Comparison of ENCODE assay signal across 10 cellular contexts in genomic region chr1:227072991-227073390, GRCh38.
DNase-seq lines count a peak whose midpoint lies in the region; ATAC-seq and TF ChIP-seq lines count a peak whose summit lies in the region.
"Had no signal": no experiment of that assay in that cellular context is flagged by ENCODE, and none has a peak within 500 bp of the region (broad histone marks: within the 10 kb centered on the region; RNA-seq: fewer than 3 reads in every experiment).

No MANE protein-coding gene starts in this region.

- peak overlapping the region; percentile 43; the same call in 1 of the 2 replicates for H3K27ac Mint-ChIP-seq in GM23338
- H3K27ac Mint-ChIP-seq: dendritic cell treated with granulocyte-macrophage colony-stimulating factor and Interleukin-4, amounts not matched to agents 40 ng/mL and 50 ng/mL, for 4 days had no signal

- H3K36me3 ChIP-seq in GM23338 (ENCODE audit: insufficient read depth) (no peaks in the 10 kb centered on the region), SJSA1 (no peaks in the 10 kb centered on the region)

- no peaks in the 10 kb centered on the region for H3K9me3 Mint-ChIP-seq in GM23338
- H3K9me3 Mint-ChIP-seq: dendritic cell treated with granulocyte-macrophage colony-stimulating factor and Interleukin-4, amounts not matched to agents 40 ng/mL and 50 ng/mL, for 4 days had no signal

- peaks cover 15% of the 10 kb centered on the region; the same call in 1 of the 2 replicates for H3K4me1 ChIP-seq in GM23338 (ENCODE audit: insufficient read depth)
- peaks cover 5% of the 10 kb centered on the region for H3K4me1 ChIP-seq in SJSA1 (replicated peaks)

- no peaks in the 10 kb centered on the region for H3K9me3 ChIP-seq in SJSA1 (replicated peaks)

- H3K4me1 Mint-ChIP-seq in GM23338, result peaks cover 12% of the 10 kb centered on the region

- POLR2A ChIA-PET in HEK293T (lab: Yijun Ruan, JAX), result no interaction called here

- H4K20me1 ChIP-seq in GM23338 (replicated peaks; ENCODE audit: insufficient read depth), result no peaks in the 10 kb centered on the region

- DNase-seq in GM23338 (ENCODE audit: low spot score) (no peak), SJSA1 (ENCODE audit: low read depth in 1 of 2, low spot score in 2 of 2) (peak in 1 of 2 experiments; percentile 51), iris pigment epithelial cell (ENCODE audit: low read depth) (peak; percentile 68), inferior parietal cortex (ENCODE audit: extremely low spot score) (no peak), GM20000 (ENCODE audit: low spot score) (no peak), HEK293T (ENCODE audit: extremely low spot score) (no peak)
- DNase-seq: NCI-H1930, retina had no signal

- TF ChIP-seq CTCF in GM23338 (conservative IDR thresholded peaks at IDR 0.05; ENCODE audit: low read depth in 2 of 2) (no peak), GM20000 (IDR thresholded peaks at IDR 0.05; ENCODE audit: extremely low read depth, missing control alignments) (no peak)

- H3K27me3 ChIP-seq in GM23338 (ENCODE audit: insufficient read depth), result no peaks in the 10 kb centered on the region
- no peaks in the 10 kb centered on the region for H3K27me3 ChIP-seq in SJSA1 (replicated peaks)

- ATAC-seq in GM18867 (IDR thresholded peaks at IDR 0.05; ENCODE audit: unreplicated experiment) (peak; percentile 66), GM23338 (no peak)

- no peak overlapping the region for H3K4me3 ChIP-seq in GM23338
- H3K4me3 ChIP-seq in SJSA1, result no peak overlapping the region

- CTCF ChIA-PET in HEK293T (lab: Yijun Ruan, JAX), result no interaction called here

- H3K27me3 Mint-ChIP-seq in GM23338 (ENCODE audit: insufficient read depth, low read depth, poor library complexity), result no peaks in the 10 kb centered on the region
- H3K27me3 Mint-ChIP-seq: dendritic cell treated with granulocyte-macrophage colony-stimulating factor and Interleukin-4, amounts not matched to agents 40 ng/mL and 50 ng/mL, for 4 days had no signal

- H3K27ac ChIP-seq in GM23338 (ENCODE audit: low read depth) (no peak overlapping the region), SJSA1 (peak overlapping the region; percentile 23)

- no peaks in the 10 kb centered on the region for H3K79me2 ChIP-seq in GM23338 (replicated peaks; ENCODE audit: insufficient read depth)

- no peak overlapping the region for H2AFZ ChIP-seq in GM23338

- H3K9me2 ChIP-seq in GM23338 (ENCODE audit: insufficient read depth), result no peaks in the 10 kb centered on the region

- no peak overlapping the region for H3K4me2 ChIP-seq in GM23338

- H3K4me3 Mint-ChIP-seq in GM23338, result no peak overlapping the region
- H3K4me3 Mint-ChIP-seq: dendritic cell treated with granulocyte-macrophage colony-stimulating factor and Interleukin-4, amounts not matched to agents 40 ng/mL and 50 ng/mL, for 4 days had no signal

- no peaks in the 10 kb centered on the region for H3F3A ChIP-seq in GM23338 (replicated peaks; ENCODE audit: low read depth)

- peaks cover 4% of the 10 kb centered on the region; the same call in 1 of the 3 replicates for H3K36me3 Mint-ChIP-seq in GM23338 (ENCODE audit: low read depth)

TF ChIP-seq in GM23338, 12 proteins besides CTCF, POLR2A, EP300 and RAD21 (continues in another document):
- TF ChIP-seq POLR2AphosphoS5 (IDR thresholded peaks at IDR 0.05; ENCODE audit: low read depth) (no peak), EZH2phosphoT487 (IDR thresholded peaks at IDR 0.05; ENCODE audit: unreplicated experiment) (no peak), REST (IDR thresholded peaks at IDR 0.05; ENCODE audit: unreplicated experiment) (no peak), NANOG (IDR thresholded peaks at IDR 0.05; ENCODE audit: borderline replicate concordance) (no peak), ZNF114 (CRISPR knock-in tag; IDR thresholded peaks at IDR 0.05) (no peak), STAT1 (IDR thresholded peaks at IDR 0.05; ENCODE audit: unreplicated experiment) (no peak), EZH2 (IDR thresholded peaks at IDR 0.05; ENCODE audit: low read depth, unreplicated experiment) (no peak), ZNF331 (CRISPR knock-in tag; IDR thresholded peaks at IDR 0.05; ENCODE audit: low read depth) (no peak), CREB1 (CRISPR knock-in tag; IDR thresholded peaks at IDR 0.05; ENCODE audit: low read depth) (no peak)

TF ChIP-seq in HEK293T, 16 proteins besides CTCF, POLR2A, EP300 and RAD21:
- TF ChIP-seq FOXK2 (IDR thresholded peaks at IDR 0.05) (no peak), CTBP1 (IDR thresholded peaks at IDR 0.05; ENCODE audit: borderline replicate concordance) (no peak), ELF4 (IDR thresholded peaks at IDR 0.05) (no peak), TARDBP (IDR thresholded peaks at IDR 0.05) (no peak), SP1 (IDR thresholded peaks at IDR 0.05) (no peak), BHLHE40 (IDR thresholded peaks at IDR 0.05; ENCODE audit: borderline replicate concordance) (no peak), PKNOX1 (IDR thresholded peaks at IDR 0.05) (no peak)
